ENCODE assay signal across 18 cellular contexts in the genomic region with DNA sequence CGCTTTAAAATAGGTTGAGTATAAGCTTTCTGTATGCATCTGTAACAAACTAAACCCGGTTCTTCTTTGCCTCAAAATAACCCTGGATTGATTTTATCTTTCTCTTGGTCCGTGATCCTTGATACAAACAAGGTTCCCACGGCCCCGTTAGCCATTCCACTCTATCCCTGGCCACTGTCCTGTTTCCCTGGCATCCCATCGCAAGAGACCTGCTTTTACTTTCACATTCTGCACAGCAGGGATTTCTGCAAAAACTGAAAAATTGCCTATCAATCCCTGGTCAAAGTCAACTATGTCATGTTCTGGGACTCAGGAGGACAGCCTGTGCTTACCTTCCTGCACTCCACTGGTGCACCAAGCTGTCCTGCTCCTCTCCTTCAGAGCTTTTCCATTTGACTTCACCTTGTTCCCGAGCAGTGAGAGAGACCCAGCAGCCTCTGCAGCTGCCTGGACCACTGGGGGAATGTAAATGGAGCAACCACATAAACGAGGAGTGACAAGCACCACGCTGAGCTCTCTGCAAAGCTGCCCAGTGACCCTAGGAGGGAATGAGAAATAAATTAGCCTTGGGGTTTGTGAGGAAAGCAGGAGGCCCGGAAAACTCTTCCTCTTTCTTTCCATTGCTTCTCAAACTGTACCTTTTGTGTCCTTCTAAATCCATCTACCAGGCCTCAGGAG.
DNase-seq lines count a peak whose midpoint lies in the region; TF ChIP-seq lines count a peak whose summit lies in the region.
"Had no signal": no experiment of that assay in that cellular context is flagged by ENCODE, and none has a peak within 500 bp of the region (broad histone marks: within the 10 kb centered on the region; RNA-seq: fewer than 3 reads in every experiment).

No MANE protein-coding gene starts in this region.

- no peak overlapping the region for H3K4me3 Mint-ChIP-seq in H9
- H3K4me3 Mint-ChIP-seq: central memory CD8-positive, alpha-beta T cell; T-helper 2 cell treated with Interferon-gamma antibody and Interleukin-4, amounts not matched to agents 5 μg/mL and 100 μg/mL, for 36 hours had no signal

- H3K4me1 ChIP-seq in H9 (ENCODE audit: insufficient read depth, low read length) = no peaks in the 10 kb centered on the region; the same call in 1 of the 2 replicates
- H3K4me1 ChIP-seq: BLaER1 had no signal

- H3K14ac ChIP-seq in H9 (ENCODE audit: insufficient read depth, low read length) = no peak overlapping the region

- H3K56ac ChIP-seq in H9 (ENCODE audit: insufficient read length, low read depth, low read length) = no peak overlapping the region

- H2BK120ac ChIP-seq in H9 (ENCODE audit: low read depth, low read length, poor library complexity, severe bottlenecking) = no peak overlapping the region

- no peak overlapping the region for H4K8ac ChIP-seq in H9 (replicated peaks; ENCODE audit: insufficient read length, low read depth, low read length)

- H3K4me3 ChIP-seq in astrocyte of the cerebellum (ENCODE audit: low read depth, low read length) (peak overlapping the region; percentile 30), skeletal muscle cell (ENCODE audit: low read depth, low read length) (peak overlapping the region; percentile 9)
- H3K4me3 ChIP-seq: BLaER1 had no signal

- H3K27me3 ChIP-seq in H9 (ENCODE audit: insufficient read depth, low read length) (no peaks in the 10 kb centered on the region), layer of hippocampus (ENCODE audit: control insufficient read depth, insufficient read depth, low read length) (no peaks in the 10 kb centered on the region)
- H3K27me3 ChIP-seq: BLaER1 had no signal

- no peak overlapping the region for H3K4me2 ChIP-seq in H9 (ENCODE audit: insufficient read depth, insufficient read length, low read length)
- H3K4me2 ChIP-seq: BLaER1 had no signal

- no peak overlapping the region for H3K18ac ChIP-seq in H9 (ENCODE audit: insufficient read length, low read depth, low read length)

- H3K9me3 ChIP-seq in H9 (ENCODE audit: control insufficient read depth, low read depth, low read length) = no peaks in the 10 kb centered on the region

- H3K79me1 ChIP-seq in H9 (ENCODE audit: insufficient read depth, low read depth, low read length, poor library complexity, severe bottlenecking) = no peaks in the 10 kb centered on the region

- DNase-seq in H9 = peak; percentile 39
- peak; percentile 15 for DNase-seq in astrocyte of the cerebellum (ENCODE audit: low read depth)
- DNase-seq in skeletal muscle cell (ENCODE audit: low read depth) = no peak
- no peak for DNase-seq in NCI-H510A (lab: John Stamatoyannopoulos, UW)
- DNase-seq in GM13977 (ENCODE audit: low spot score) = no peak
- no peak for DNase-seq in COR-L47 (lab: John Stamatoyannopoulos, UW)
- no peak for DNase-seq in NCI-H774 (lab: John Stamatoyannopoulos, UW)
- DNase-seq: activated CD4-positive, alpha-beta T cell treated with anti-CD3 and anti-CD28 coated beads for 4 hours; activated naive CD4-positive, alpha-beta T cell treated with anti-CD3 and anti-CD28 coated beads, Interleukin-2, amount 50 U/mL, for 16 hours; DMS 273 treated with DMSO at 0.1 percent for 48 hours; KG1; NCI-H2227 treated with DMSO at 0.1 percent for 48 hours; SIG-M5 had no signal

- in situ Hi-C loops in astrocyte of the cerebellum (cut with HindIII; ENCODE audit: low sequenced_read_pairs) (no loop called here), GM13977 (cut with MboI; ENCODE audit: low pct_unique_long_range_greater_than_20kb, low sequenced_read_pairs, unreplicated experiment) (no loop called here)

- H3K36me3 Mint-ChIP-seq in H9 (ENCODE audit: insufficient read depth in 1 of 3, low read depth in 3 of 3) = peaks cover 0 to 3% (median 0%) of the 10 kb centered on the region in 3 experiments; a peak in 2 of 7 replicates

- H2BK20ac ChIP-seq in H9 (ENCODE audit: low read depth, low read length, poor library complexity, severe bottlenecking) = no peak overlapping the region

- H3K27ac Mint-ChIP-seq in H9 = peak overlapping the region in 2 of 3 experiments; percentile 31 to 85; a peak in 6 of 7 replicates
- H3K27ac Mint-ChIP-seq: T-helper 2 cell treated with Interferon-gamma antibody and Interleukin-4, amounts not matched to agents 5 μg/mL and 100 μg/mL, for 36 hours had no signal

- WGBS in H9 (ENCODE audit: extremely low coverage, insufficient read length, low lambda C conversion rate) = no CpG with 5 or more reads among the region's 10 CpGs

- TF ChIP-seq CTCF in H9 (conservative IDR thresholded peaks at IDR 0.05) (no peak), astrocyte of the cerebellum (IDR thresholded peaks at IDR 0.05; ENCODE audit: low read depth, low read length, missing control alignments) (no peak), GM13977 (IDR thresholded peaks at IDR 0.05; ENCODE audit: extremely low read depth, insufficient read depth, missing control alignments) (no peak)

- H3K9me3 Mint-ChIP-seq in H9 = no peaks in the 10 kb centered on the region
- H3K9me3 Mint-ChIP-seq: T-helper 2 cell treated with Interferon-gamma antibody and Interleukin-4, amounts not matched to agents 5 μg/mL and 100 μg/mL, for 36 hours had no signal

- H3K79me2 ChIP-seq in H9 (ENCODE audit: insufficient read depth, low read length) = no peaks in the 10 kb centered on the region

- no peak overlapping the region for H2AFZ ChIP-seq in H9 (ENCODE audit: low read length)

- no peak overlapping the region for H3K4ac ChIP-seq in H9 (ENCODE audit: low read depth, low read length)

- no peaks in the 10 kb centered on the region for H3K23me2 ChIP-seq in H9 (ENCODE audit: insufficient read length, low read depth, low read length, poor library complexity, severe bottlenecking)

- no peak overlapping the region for H2BK12ac ChIP-seq in H9 (ENCODE audit: insufficient read length, low read depth, low read length)

- H3T11ph ChIP-seq in H9 (ENCODE audit: low read length) = no peak overlapping the region

- no peak overlapping the region for H3K9ac ChIP-seq in H9 (ENCODE audit: extremely low read depth, insufficient read length, low read length)
- H3K9ac ChIP-seq: BLaER1 had no signal

- H4K20me1 ChIP-seq in H9 (ENCODE audit: control insufficient read depth, insufficient read depth, insufficient read length) = no peaks in the 10 kb centered on the region
- H4K20me1 ChIP-seq: BLaER1 had no signal

- no peak overlapping the region for H4K91ac ChIP-seq in H9 (ENCODE audit: insufficient read length, low read depth, low read length)

- H2BK5ac ChIP-seq in H9 (ENCODE audit: insufficient read length, low read length) = no peak overlapping the region

- H2BK15ac ChIP-seq in H9 (ENCODE audit: low read depth, low read length) = no peak overlapping the region

- H3K27ac ChIP-seq in H9 (ENCODE audit: insufficient read length, low read depth, low read length) = no peak overlapping the region
- peak overlapping the region; percentile 69 for H3K27ac ChIP-seq in layer of hippocampus (ENCODE audit: low read depth, low read length)
- H3K27ac ChIP-seq: BLaER1, HL-60 had no signal

- H4K5ac ChIP-seq in H9 (ENCODE audit: insufficient read length, low read depth, low read length) = no peak overlapping the region

- no peak overlapping the region for H2AK5ac ChIP-seq in H9 (ENCODE audit: insufficient read length, low read length)

- no peaks in the 10 kb centered on the region; the same call in 1 of the 2 replicates for H3K27me3 Mint-ChIP-seq in H9 (ENCODE audit: low read depth)

- H3K4me1 Mint-ChIP-seq in H9 = peaks cover 16 to 24% of the 10 kb centered on the region in 2 experiments
- H3K4me1 Mint-ChIP-seq: central memory CD8-positive, alpha-beta T cell had no signal

- no peak overlapping the region for H3K23ac ChIP-seq in H9 (ENCODE audit: insufficient read length, low read depth, low read length)

Comparison
In these comparisons a context has a peak if more than half of its experiments do, and no peak if none do; other contexts are left out.
1. DNase-seq: peak in H9 (single experiment) and astrocyte of the cerebellum (single experiment); none in skeletal muscle cell (single experiment), NCI-H510A (single experiment), GM13977 (single experiment), COR-L47 (single experiment) and NCI-H774 (single experiment).